ENCODE assay signal across 14 cellular contexts in the genomic region with DNA sequence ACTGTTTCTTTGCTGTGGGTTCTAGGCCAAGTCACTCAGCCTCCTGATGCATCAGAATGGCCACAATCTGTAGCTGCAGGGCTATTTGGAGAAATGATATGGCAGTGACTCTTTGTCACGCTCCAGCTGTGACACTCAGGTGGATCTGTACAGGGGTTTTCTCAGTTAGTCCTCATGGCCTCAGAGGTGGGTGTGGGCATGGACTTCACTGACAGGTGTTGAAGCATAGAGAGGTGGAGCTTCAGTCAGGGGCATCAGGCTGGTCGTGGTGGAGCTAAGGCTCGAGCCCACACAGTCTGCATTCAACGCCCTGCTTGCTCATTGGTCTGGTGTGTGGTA. TPM values are rescaled to one million over a fixed set of nuclear protein-coding genes. Genes with fewer than 3 reads are reported as not detected.
DNase-seq lines count a peak whose midpoint lies in the region; ATAC-seq and TF ChIP-seq lines count a peak whose summit lies in the region.
"Had no signal": no experiment of that assay in that cellular context is flagged by ENCODE, and none has a peak within 500 bp of the region (broad histone marks: within the 10 kb centered on the region; RNA-seq: fewer than 3 reads in every experiment).

No MANE protein-coding gene starts in this region.

- peak overlapping the region; percentile 85 for H3K27ac ChIP-seq in BLaER1
- peak overlapping the region; percentile 74 for H3K27ac ChIP-seq in neural progenitor cell
- H3K27ac ChIP-seq: vagina had no signal

- H3K27ac Mint-ChIP-seq in chondrocyte (ENCODE audit: unreplicated experiment) (peak overlapping the region; percentile 23), neural progenitor cell (peak overlapping the region; percentile 91)
- no peak overlapping the region for H3K27ac Mint-ChIP-seq in activated T-helper 1 cell treated with anti-CD3 and anti-CD28 coated beads, Interleukin-12 subunit alpha, Interleukin-12 subunit beta, Interleukin-2, Interleukin-4 antibody, amounts not matched to agents 30 ng/mL and 10 ng/mL and 1 ng/mL, durations not matched to agents 14 hours and 24 hours and 36 hours
- H3K27ac Mint-ChIP-seq: activated naive CD8-positive, alpha-beta T cell had no signal

- H3K4me2 ChIP-seq in BLaER1 (peak overlapping the region; percentile 87), neural progenitor cell (peak overlapping the region; percentile 53)

- H3F3A ChIP-seq in neural progenitor cell (ENCODE audit: low read depth), result peaks cover 12% of the 10 kb centered on the region

- peaks cover 25% of the 10 kb centered on the region for H3K4me1 Mint-ChIP-seq in chondrocyte (ENCODE audit: low read depth)
- H3K4me1 Mint-ChIP-seq in neural progenitor cell, result peaks cover 32% of the 10 kb centered on the region
- peaks cover 6% of the 10 kb centered on the region for H3K4me1 Mint-ChIP-seq in activated T-cell treated with anti-CD3 and anti-CD28 coated beads, Interleukin-2, amount 50 U/mL, for 4 hours (ENCODE audit: low read depth)
- H3K4me1 Mint-ChIP-seq in activated T-helper 1 cell treated with anti-CD3 and anti-CD28 coated beads, Interleukin-12 subunit alpha, Interleukin-12 subunit beta, Interleukin-2, Interleukin-4 antibody, amounts not matched to agents 30 ng/mL and 10 ng/mL and 1 ng/mL, durations not matched to agents 14 hours and 24 hours and 36 hours (ENCODE audit: low read depth), result peaks cover 7% of the 10 kb centered on the region

- H3K9me3 Mint-ChIP-seq in chondrocyte (ENCODE audit: low read depth), result no peaks in the 10 kb centered on the region
- H3K9me3 Mint-ChIP-seq in neural progenitor cell, result no peaks in the 10 kb centered on the region
- H3K9me3 Mint-ChIP-seq in activated T-cell treated with anti-CD3 and anti-CD28 coated beads, Interleukin-2, amount 50 U/mL, for 4 hours, result no peaks in the 10 kb centered on the region
- no peaks in the 10 kb centered on the region for H3K9me3 Mint-ChIP-seq in activated T-helper 1 cell treated with anti-CD3 and anti-CD28 coated beads, Interleukin-12 subunit alpha, Interleukin-12 subunit beta, Interleukin-2, Interleukin-4 antibody, amounts not matched to agents 30 ng/mL and 10 ng/mL and 1 ng/mL, durations not matched to agents 14 hours and 24 hours and 36 hours

- H2AFZ ChIP-seq in neural progenitor cell (replicated peaks), result no peak overlapping the region

- H3K27me3 Mint-ChIP-seq in chondrocyte (ENCODE audit: low read depth) (no peaks in the 10 kb centered on the region), neural progenitor cell (ENCODE audit: insufficient read depth, low read depth) (peaks cover 2% of the 10 kb centered on the region)
- H3K27me3 Mint-ChIP-seq in activated T-cell treated with anti-CD3 and anti-CD28 coated beads, Interleukin-2, amount 50 U/mL, for 4 hours (ENCODE audit: low read depth), result peaks cover 6% of the 10 kb centered on the region
- H3K27me3 Mint-ChIP-seq in activated T-helper 1 cell treated with anti-CD3 and anti-CD28 coated beads, Interleukin-12 subunit alpha, Interleukin-12 subunit beta, Interleukin-2, Interleukin-4 antibody, amounts not matched to agents 30 ng/mL and 10 ng/mL and 1 ng/mL, durations not matched to agents 14 hours and 24 hours and 36 hours (ENCODE audit: insufficient read depth), result peaks cover 5% of the 10 kb centered on the region
- H3K27me3 Mint-ChIP-seq: activated naive CD8-positive, alpha-beta T cell had no signal

- peak overlapping the region; percentile 68 for H3K9ac ChIP-seq in BLaER1
- peak overlapping the region; percentile 53 for H3K9ac ChIP-seq in neural progenitor cell

- intact Hi-C loops in activated T-helper 1 cell treated with anti-CD3 and anti-CD28 coated beads, Interleukin-12 subunit alpha, Interleukin-12 subunit beta, Interleukin-2, Interleukin-4 antibody, amounts not matched to agents 30 ng/mL and 10 ng/mL and 1 ng/mL, durations not matched to agents 14 hours and 24 hours and 36 hours (cut with micrococcal nuclease), result no loop called here

- no peaks in the 10 kb centered on the region for H3K27me3 ChIP-seq in BLaER1
- no peaks in the 10 kb centered on the region for H3K27me3 ChIP-seq in neural progenitor cell
- H3K27me3 ChIP-seq: vagina had no signal

- H3K4me1 ChIP-seq in BLaER1 (peaks cover 100% of the 10 kb centered on the region), neural progenitor cell (peaks cover 14% of the 10 kb centered on the region)
- H3K4me1 ChIP-seq: vagina had no signal

- H4K20me1 ChIP-seq in BLaER1 (peaks cover 6% of the 10 kb centered on the region; the same call in 1 of the 2 replicates), neural progenitor cell (ENCODE audit: low read depth) (no peaks in the 10 kb centered on the region)

- H3K4me3 ChIP-seq in BLaER1 (no peak overlapping the region), neural progenitor cell (no peak overlapping the region)
- H3K4me3 ChIP-seq: vagina had no signal

- ATAC-seq in HG02885 (IDR thresholded peaks at IDR 0.05; ENCODE audit: poor library complexity, unreplicated experiment), result peak; percentile 47
- ATAC-seq in activated T-cell treated with anti-CD3 and anti-CD28 coated beads, Interleukin-2, amount 50 U/mL, for 4 hours, result no peak
- no peak for ATAC-seq in GM21526 (IDR thresholded peaks at IDR 0.05; ENCODE audit: low FRiP score, unreplicated experiment)

- TF ChIP-seq CTCF in chondrocyte (IDR thresholded peaks at IDR 0.05) (no peak), neural progenitor cell (IDR thresholded peaks at IDR 0.05) (no peak)

- 0 out of 2 replicates have a peak, but pooled peaks cover 6% of the 10 kb centered on the region for H3K36me3 ChIP-seq in BLaER1
- no peaks in the 10 kb centered on the region for H3K36me3 ChIP-seq in neural progenitor cell
- H3K36me3 ChIP-seq: vagina had no signal

- H3K36me3 Mint-ChIP-seq in chondrocyte (ENCODE audit: low read depth) (no peaks in the 10 kb centered on the region), neural progenitor cell (no peaks in the 10 kb centered on the region)
- H3K36me3 Mint-ChIP-seq in activated T-cell treated with anti-CD3 and anti-CD28 coated beads, Interleukin-2, amount 50 U/mL, for 4 hours (ENCODE audit: insufficient read depth), result no peaks in the 10 kb centered on the region
- no peaks in the 10 kb centered on the region for H3K36me3 Mint-ChIP-seq in activated T-helper 1 cell treated with anti-CD3 and anti-CD28 coated beads, Interleukin-12 subunit alpha, Interleukin-12 subunit beta, Interleukin-2, Interleukin-4 antibody, amounts not matched to agents 30 ng/mL and 10 ng/mL and 1 ng/mL, durations not matched to agents 14 hours and 24 hours and 36 hours (ENCODE audit: low read depth)
- H3K36me3 Mint-ChIP-seq: activated naive CD8-positive, alpha-beta T cell had no signal

- no peaks in the 10 kb centered on the region for H3K79me2 ChIP-seq in neural progenitor cell (ENCODE audit: low read depth)

- H3K4me3 Mint-ChIP-seq in chondrocyte (ENCODE audit: unreplicated experiment) (no peak overlapping the region), neural progenitor cell (no peak overlapping the region)
- no peak overlapping the region for H3K4me3 Mint-ChIP-seq in activated T-cell treated with anti-CD3 and anti-CD28 coated beads, Interleukin-2, amount 50 U/mL, for 4 hours
- no peak overlapping the region for H3K4me3 Mint-ChIP-seq in activated T-helper 1 cell treated with anti-CD3 and anti-CD28 coated beads, Interleukin-12 subunit alpha, Interleukin-12 subunit beta, Interleukin-2, Interleukin-4 antibody, amounts not matched to agents 30 ng/mL and 10 ng/mL and 1 ng/mL, durations not matched to agents 14 hours and 24 hours and 36 hours
- H3K4me3 Mint-ChIP-seq: activated naive CD8-positive, alpha-beta T cell had no signal

- DNase-seq in chondrocyte (ENCODE audit: low spot score) (no peak), neural progenitor cell (ENCODE audit: low spot score) (no peak), NCI-H2081 (lab: John Stamatoyannopoulos, UW) (no peak)
- DNase-seq in activated T-cell treated with anti-CD3 and anti-CD28 coated beads, Interleukin-2, amount 50 U/mL, for 4 hours, result no peak
- no peak for DNase-seq in activated T-helper 1 cell treated with anti-CD3 and anti-CD28 coated beads, Interleukin-12 subunit alpha, Interleukin-12 subunit beta, Interleukin-2, Interleukin-4 antibody, amounts not matched to agents 30 ng/mL and 10 ng/mL and 1 ng/mL, durations not matched to agents 14 hours and 24 hours and 36 hours (ENCODE audit: low spot score)
- DNase-seq: cortex of kidney, DMS153, NCI-H1694, NCI-H82 had no signal

- H3K9me3 ChIP-seq in BLaER1 (no peaks in the 10 kb centered on the region), neural progenitor cell (ENCODE audit: low read depth) (no peaks in the 10 kb centered on the region)
- H3K9me3 ChIP-seq: vagina had no signal

RNA-seq across cellular contexts. Expression of a gene that starts 21.2 kb away (rescaled TPM):
- total RNA-seq in chondrocyte, result 2.4 to 4.1 TPM (median 4.0 TPM) in 3 replicates
- total RNA-seq in neural progenitor cell (ENCODE audit: low replicate concordance), result 9.6 and 20.4 TPM in 2 replicates
- total RNA-seq in activated T-cell treated with anti-CD3 and anti-CD28 coated beads, Interleukin-2, amount 50 U/mL, for 4 hours, result 1 to 10 TPM in 2 of 3 donors, under 1 TPM in 1; 0.90 to 2.6 (median 1.3) TPM
- total RNA-seq in activated T-helper 1 cell treated with anti-CD3 and anti-CD28 coated beads, Interleukin-12 subunit alpha, Interleukin-12 subunit beta, Interleukin-2, Interleukin-4 antibody, amounts not matched to agents 30 ng/mL and 10 ng/mL and 1 ng/mL, durations not matched to agents 14 hours and 24 hours and 36 hours, result 0.83 and 0.88 TPM in 2 replicates

RNA-seq across cellular contexts. Expression of a gene that starts 58.3 kb away (rescaled TPM):
- total RNA-seq in chondrocyte (0.49 TPM in 1 of 3 replicates, not detected in the others), neural progenitor cell (ENCODE audit: low replicate concordance) (not detected in 2 replicates)
- total RNA-seq in activated T-cell treated with anti-CD3 and anti-CD28 coated beads, Interleukin-2, amount 50 U/mL, for 4 hours, result not detected
- not detected in 2 replicates for total RNA-seq in activated T-helper 1 cell treated with anti-CD3 and anti-CD28 coated beads, Interleukin-12 subunit alpha, Interleukin-12 subunit beta, Interleukin-2, Interleukin-4 antibody, amounts not matched to agents 30 ng/mL and 10 ng/mL and 1 ng/mL, durations not matched to agents 14 hours and 24 hours and 36 hours
- total RNA-seq: vagina had no signal
